21 cellular contexts compared by ENCODE assay signal in the genomic region with DNA sequence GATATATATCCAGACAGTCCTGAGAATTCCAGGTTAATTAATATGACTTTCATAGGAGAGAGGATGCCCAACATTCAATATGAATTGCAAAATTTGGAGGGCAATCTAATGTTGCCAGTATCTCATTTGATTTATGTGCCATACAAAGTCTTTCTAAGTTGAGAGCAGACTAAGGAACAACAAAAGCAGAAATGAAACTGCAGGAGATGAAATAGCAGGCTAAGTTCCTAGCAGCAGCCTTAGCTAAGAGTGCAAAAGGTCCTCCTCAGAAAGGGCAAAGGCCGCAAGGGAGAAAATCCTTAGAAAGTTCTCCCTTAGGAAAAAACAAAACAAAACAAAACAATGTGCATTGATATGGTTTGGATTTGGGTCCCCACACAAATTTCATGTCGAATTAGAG.
DNase-seq lines count a peak whose midpoint lies in the region; ATAC-seq, FAIRE-seq and TF ChIP-seq lines count a peak whose summit lies in the region.
"Had no signal": no experiment of that assay in that cellular context is flagged by ENCODE, and none has a peak within 500 bp of the region (broad histone marks: within the 10 kb centered on the region; RNA-seq: fewer than 3 reads in every experiment).

No MANE protein-coding gene starts in this region.

- peaks cover 4% of the 10 kb centered on the region for H3K9me3 Mint-ChIP-seq in astrocyte (ENCODE audit: unreplicated experiment)

- no peak overlapping the region for H3K4me3 Mint-ChIP-seq in astrocyte (ENCODE audit: unreplicated experiment)
- H3K4me3 Mint-ChIP-seq: T-helper 1 cell treated with Interleukin-12 subunit alpha and Interleukin-12 subunit beta and Interleukin-4 antibody, amounts not matched to agents 30 μg/mL and 1 μg/mL, for 36 hours had no signal

- H3K4me1 Mint-ChIP-seq in astrocyte (ENCODE audit: low read depth, unreplicated experiment): no peaks in the 10 kb centered on the region

- peak; percentile 55 for FAIRE-seq in astrocyte (lab: Jason Lieb, UNC)
- FAIRE-seq: G401.6, GM19239 had no signal

- no peaks in the 10 kb centered on the region for H3K9me2 ChIP-seq in Karpas-422 (replicated peaks; ENCODE audit: insufficient read depth, low read length)

- TF ChIP-seq CTCF in astrocyte (IDR thresholded peaks at IDR 0.05; ENCODE audit: insufficient read depth, low read depth, low read length) (no peak), vagina (IDR thresholded peaks at IDR 0.05) (no peak)

- no peak overlapping the region for H3K27ac Mint-ChIP-seq in astrocyte (ENCODE audit: unreplicated experiment)
- H3K27ac Mint-ChIP-seq: T-helper 1 cell treated with Interleukin-12 subunit alpha and Interleukin-12 subunit beta and Interleukin-4 antibody, amounts not matched to agents 30 μg/mL and 1 μg/mL, for 36 hours had no signal

- H3K27me3 ChIP-seq in Karpas-422 (ENCODE audit: low read length): no peaks in the 10 kb centered on the region
- no peaks in the 10 kb centered on the region for H3K27me3 ChIP-seq in astrocyte (ENCODE audit: insufficient read depth, low read length)
- no peaks in the 10 kb centered on the region for H3K27me3 ChIP-seq in vagina
- H3K27me3 ChIP-seq: MG63, Peyer's patch, SJSA1 had no signal

- no peak for TF ChIP-seq POLR2A in vagina (IDR thresholded peaks at IDR 0.05)

- no peaks in the 10 kb centered on the region for H3K27me3 Mint-ChIP-seq in astrocyte (ENCODE audit: low read depth, unreplicated experiment)

- no peaks in the 10 kb centered on the region for H3K36me3 Mint-ChIP-seq in astrocyte (ENCODE audit: low read depth, unreplicated experiment)

- H3K9me3 ChIP-seq in Karpas-422 (ENCODE audit: low read length): no peaks in the 10 kb centered on the region
- no peaks in the 10 kb centered on the region for H3K9me3 ChIP-seq in astrocyte (ENCODE audit: insufficient read depth, low read depth, low read length)
- H3K9me3 ChIP-seq in vagina: no peaks in the 10 kb centered on the region
- H3K9me3 ChIP-seq: MG63, Peyer's patch, SJSA1 had no signal

- intact Hi-C loops in vagina (cut with DNase I): no loop called here

- no peak overlapping the region for H3K27ac ChIP-seq in Karpas-422 (ENCODE audit: low read length)
- H3K27ac ChIP-seq in astrocyte (ENCODE audit: low read depth, low read length): no peak overlapping the region
- H3K27ac ChIP-seq in vagina: no peak overlapping the region
- H3K27ac ChIP-seq: BLaER1 treated with 17β-estradiol and CSF1 and Interleukin-3, amounts not matched to agents 10 nM and 100 nM; Peyer's patch; SJSA1 had no signal

- no peaks in the 10 kb centered on the region for H3K36me3 ChIP-seq in Karpas-422 (ENCODE audit: insufficient read depth, low read length)
- H3K36me3 ChIP-seq in astrocyte (ENCODE audit: insufficient read depth, low read length): no peaks in the 10 kb centered on the region
- H3K36me3 ChIP-seq in vagina: no peaks in the 10 kb centered on the region
- H3K36me3 ChIP-seq: BLaER1 treated with 17β-estradiol and CSF1 and Interleukin-3, amounts not matched to agents 10 nM and 100 nM; MG63; Peyer's patch; SJSA1 had no signal

- H3K4me1 ChIP-seq in Karpas-422 (ENCODE audit: low read length) (peaks cover 13% of the 10 kb centered on the region), astrocyte (ENCODE audit: insufficient read depth, low read length) (no peaks in the 10 kb centered on the region), vagina (no peaks in the 10 kb centered on the region)
- H3K4me1 ChIP-seq: Peyer's patch, SJSA1 had no signal

- H3K9ac ChIP-seq in Karpas-422 (ENCODE audit: low read length): no peak overlapping the region
- H3K9ac ChIP-seq in astrocyte (ENCODE audit: low read length): no peak overlapping the region
- H3K9ac ChIP-seq: BLaER1 treated with 17β-estradiol and CSF1 and Interleukin-3, amounts not matched to agents 10 nM and 100 nM had no signal

- peak; percentile 73 for DNase-seq in Karpas-422
- DNase-seq in NAMALWA (ENCODE audit: low spot score): peak; percentile 0
- DNase-seq in astrocyte (ENCODE audit: low read depth): no peak
- peak; percentile 31 for DNase-seq in pons (ENCODE audit: low spot score)
- DNase-seq in NCI-H2196 treated with DMSO at 0.1 percent for 48 hours (lab: John Stamatoyannopoulos, UW; ENCODE audit: unreplicated experiment): no peak
- no peak for DNase-seq in vagina (ENCODE audit: extremely low spot score in 2 of 2)
- DNase-seq: ACHN, MG63, NCI-H1105 treated with DMSO at 0.1 percent for 48 hours, NCI-H2081, NCI-H2171 treated with DMSO at 0.1 percent for 48 hours, NCI-H446, NCI-H526, Peyer's patch had no signal

- H2AFZ ChIP-seq in Karpas-422 (ENCODE audit: low read length) (no peak overlapping the region), astrocyte (ENCODE audit: low read depth, low read length) (no peak overlapping the region)

- no peak overlapping the region for H3K4me2 ChIP-seq in Karpas-422 (ENCODE audit: low read depth, low read length, poor library complexity, severe bottlenecking)
- no peak overlapping the region for H3K4me2 ChIP-seq in astrocyte (ENCODE audit: low read length)

- no peaks in the 10 kb centered on the region for H3K79me2 ChIP-seq in Karpas-422 (ENCODE audit: low read length)
- H3K79me2 ChIP-seq in astrocyte (ENCODE audit: insufficient read depth, low read length): no peaks in the 10 kb centered on the region

- no peak overlapping the region for H3K4me3 ChIP-seq in Karpas-422 (ENCODE audit: low read length)
- no peak overlapping the region for H3K4me3 ChIP-seq in astrocyte (ENCODE audit: insufficient read depth, low read depth, low read length)
- no peak overlapping the region for H3K4me3 ChIP-seq in vagina
- H3K4me3 ChIP-seq: BLaER1 treated with 17β-estradiol and CSF1 and Interleukin-3, amounts not matched to agents 10 nM and 100 nM; MG63; Peyer's patch; SJSA1 had no signal

- H4K20me1 ChIP-seq in Karpas-422 (ENCODE audit: insufficient read depth, low read depth, low read length): no peaks in the 10 kb centered on the region
- no peaks in the 10 kb centered on the region for H4K20me1 ChIP-seq in astrocyte (ENCODE audit: insufficient read depth, low read length)

- no peak for ATAC-seq in HG02763 (IDR thresholded peaks at IDR 0.05; ENCODE audit: unreplicated experiment)
- ATAC-seq in GM21786 (IDR thresholded peaks at IDR 0.05; ENCODE audit: unreplicated experiment): no peak

Comparison
In these comparisons a context has a peak if more than half of its experiments do, and no peak if none do; other contexts are left out.
1. DNase-seq: peak in Karpas-422 (single experiment), NAMALWA (single experiment) and pons (single experiment); none in astrocyte (single experiment), NCI-H2196 treated with DMSO at 0.1 percent for 48 hours (single experiment) and vagina (0 of 2).